Comparison of ENCODE assay signal across 16 cellular contexts in the genomic region with DNA sequence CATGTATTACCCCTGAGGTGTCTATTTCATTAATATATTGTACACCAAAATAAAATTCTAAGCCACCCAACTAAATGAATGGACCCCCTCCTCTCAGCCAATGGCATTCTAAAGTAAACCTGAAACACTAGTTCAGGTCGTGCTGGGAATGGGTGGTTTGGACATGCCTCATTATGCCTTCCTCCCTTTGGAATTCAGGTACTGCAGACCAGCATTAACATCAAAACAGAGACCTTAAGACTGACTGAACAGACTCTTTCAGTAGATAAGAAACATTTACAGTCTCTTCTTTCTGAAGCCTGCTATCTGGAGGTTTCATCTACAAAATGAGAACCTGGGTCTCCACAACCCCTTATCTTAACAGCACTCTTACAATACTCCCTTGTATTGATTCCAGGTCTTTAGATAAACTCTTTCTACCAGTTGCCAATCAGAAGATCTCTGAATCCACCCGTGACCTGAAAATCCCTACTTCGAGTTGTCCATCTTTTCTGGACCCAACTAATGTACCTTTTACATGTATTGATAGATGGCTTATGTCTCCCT.
"Had no signal": no experiment of that assay in that cellular context is flagged by ENCODE, and none has a peak within 500 bp of the region (broad histone marks: within the 10 kb centered on the region; RNA-seq: fewer than 3 reads in every experiment).

No MANE protein-coding gene starts in this region.

- H3K9me3 ChIP-seq: left lung, sigmoid colon, upper lobe of left lung had no signal

- H3K4me1 ChIP-seq: left lung, sigmoid colon, upper lobe of left lung had no signal

- DNase-seq: activated CD4-positive, alpha-beta T cell treated with anti-CD3 and anti-CD28 coated beads, Interleukin-2, amount 50 U/mL, for 4 hours; activated effector memory CD4-positive, alpha-beta T cell treated with anti-CD3 and anti-CD28 coated beads, Interleukin-2, amount 50 U/mL, for 16 hours; activated naive CD8-positive, alpha-beta T cell treated with anti-CD3 and anti-CD28 coated beads for 36 hours; activated T-cell treated with anti-CD3 and anti-CD28 coated beads, Interleukin-2, amount 50 U/mL, for 1 hour; brain microvascular endothelial cell; cerebellar nuclear complex; left lung; sigmoid colon; stimulated activated CD4-positive, alpha-beta T cell treated with anti-CD3 and anti-CD28 coated beads, Interleukin-12 subunit alpha, Interleukin-12 subunit beta, amount 100 ng/mL, for 4 hours; stimulated activated naive CD4-positive, alpha-beta T cell treated with Interleukin-2 at 50 U/mL for 16 hours; T-helper 17 cell; upper lobe of left lung had no signal

- H3K27me3 Mint-ChIP-seq: activated naive CD8-positive, alpha-beta T cell treated with anti-CD3 and anti-CD28 coated beads for 36 hours; dendritic cell treated with granulocyte-macrophage colony-stimulating factor and Interleukin-4, amounts not matched to agents 40 ng/mL and 50 ng/mL, for 4 days; memory B cell; T-helper 17 cell had no signal

- H3K27ac ChIP-seq: brain microvascular endothelial cell, left lung, sigmoid colon, upper lobe of left lung had no signal

- H3K27ac Mint-ChIP-seq: activated naive CD8-positive, alpha-beta T cell treated with anti-CD3 and anti-CD28 coated beads for 36 hours; dendritic cell treated with granulocyte-macrophage colony-stimulating factor and Interleukin-4, amounts not matched to agents 40 ng/mL and 50 ng/mL, for 4 days; memory B cell had no signal

- H3K9me3 Mint-ChIP-seq: dendritic cell treated with granulocyte-macrophage colony-stimulating factor and Interleukin-4, amounts not matched to agents 40 ng/mL and 50 ng/mL, for 4 days had no signal

- H3K4me3 ChIP-seq: left lung, sigmoid colon, upper lobe of left lung had no signal

- H3K4me3 Mint-ChIP-seq: activated naive CD8-positive, alpha-beta T cell treated with anti-CD3 and anti-CD28 coated beads for 36 hours; dendritic cell treated with granulocyte-macrophage colony-stimulating factor and Interleukin-4, amounts not matched to agents 40 ng/mL and 50 ng/mL, for 4 days; memory B cell; T-helper 17 cell had no signal

- ATAC-seq: activated CD4-positive, CD25-positive, alpha-beta regulatory T cell treated with anti-CD3 and anti-CD28 coated beads, Interleukin-2, amount 50 U/mL, for 24 hours; left lung; T-helper 17 cell had no signal

- FAIRE-seq: TTC549 had no signal

- H3K27me3 ChIP-seq: brain microvascular endothelial cell, left lung, sigmoid colon, upper lobe of left lung had no signal
